1 cellular context compared by ENCODE assay signal in the genomic region with DNA sequence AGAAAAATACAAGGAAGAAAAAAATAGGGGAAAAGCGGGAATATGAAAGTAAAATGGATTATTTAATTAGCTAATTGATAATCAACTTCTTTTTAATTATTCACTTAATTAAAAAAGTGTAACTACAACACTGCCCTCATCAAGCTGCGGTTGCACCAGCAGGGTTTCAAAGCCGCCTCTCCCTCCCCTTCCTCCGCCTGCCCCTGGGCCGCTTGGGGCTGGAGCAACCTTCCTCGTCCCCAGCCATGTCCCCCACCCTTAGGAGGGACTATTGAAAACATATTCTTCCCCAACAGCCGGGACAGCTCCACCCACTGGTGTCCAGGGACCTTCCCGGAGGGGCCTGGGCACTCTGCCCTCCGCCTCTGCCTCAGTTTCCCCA.
TF ChIP-seq lines count a peak whose summit lies in the region.

No MANE protein-coding gene starts in this region.

TF ChIP-seq in GM23338, 12 proteins besides CTCF, POLR2A, EP300 and RAD21:
- TF ChIP-seq ZNF462 (CRISPR knock-in tag; IDR thresholded peaks at IDR 0.05) (no peak), POLR2AphosphoS5 (IDR thresholded peaks at IDR 0.05; ENCODE audit: low read depth) (no peak), STAT1 (IDR thresholded peaks at IDR 0.05; ENCODE audit: unreplicated experiment) (no peak), ZNF331 (CRISPR knock-in tag; IDR thresholded peaks at IDR 0.05; ENCODE audit: low read depth) (no peak), NANOG (IDR thresholded peaks at IDR 0.05; ENCODE audit: borderline replicate concordance) (no peak), CREB1 (CRISPR knock-in tag; IDR thresholded peaks at IDR 0.05; ENCODE audit: low read depth) (no peak)
